Comparison of ENCODE assay signal across 21 cellular contexts in genomic region chr14:41201721-41202120, GRCh38.
DNase-seq lines count a peak whose midpoint lies in the region; ATAC-seq and FAIRE-seq lines count a peak whose summit lies in the region.
"Had no signal": no experiment of that assay in that cellular context is flagged by ENCODE, and none has a peak within 500 bp of the region (broad histone marks: within the 10 kb centered on the region; RNA-seq: fewer than 3 reads in every experiment).

No MANE protein-coding gene starts in this region.

- H3K36me3 ChIP-seq in mesenchymal stem cell (ENCODE audit: control insufficient read depth in 1 of 2, insufficient read depth in 2 of 2, low read depth in 1 of 2, low read length in 2 of 2): no peaks in the 10 kb centered on the region
- H3K36me3 ChIP-seq: BLaER1 treated with 17β-estradiol and CSF1 and Interleukin-3, amounts not matched to agents 10 nM and 100 nM had no signal

- ATAC-seq in stimulated activated naive CD8-positive, alpha-beta T cell treated with anti-CD3 and anti-CD28 coated beads, Interleukin-15, Interleukin-2, amounts not matched to agents 100 U/mL and 50 U/mL, for 24 hours: no peak
- no peak for ATAC-seq in GM18909 (IDR thresholded peaks at IDR 0.05; ENCODE audit: poor library complexity, unreplicated experiment)
- ATAC-seq: A549 had no signal

- peak; percentile 96 for DNase-seq in NCI-H226
- no peak for DNase-seq in RCC 7860 (ENCODE audit: low spot score)
- DNase-seq in amniotic epithelial cell (ENCODE audit: low read depth): peak; percentile 7
- peak; percentile 3 for DNase-seq in mesenchymal stem cell
- DNase-seq in COLO668 (lab: John Stamatoyannopoulos, UW; ENCODE audit: unreplicated experiment): no peak
- DNase-seq in stimulated activated naive CD8-positive, alpha-beta T cell treated with anti-CD3 and anti-CD28 coated beads, Interleukin-15, Interleukin-2, amounts not matched to agents 100 U/mL and 50 U/mL, for 24 hours: no peak
- DNase-seq in NCI-H2029 treated with DMSO at 0.1 percent for 48 hours (lab: John Stamatoyannopoulos, UW): no peak
- DNase-seq: AML-193; Caco-2; Calu3; CD4-positive, alpha-beta T cell; CD8-positive, alpha-beta memory T cell; DMS79 treated with DMSO at 0.1 percent for 48 hours; GF-D8 had no signal

- H3K27me3 ChIP-seq in mesenchymal stem cell (ENCODE audit: control insufficient read depth in 1 of 2, insufficient read depth in 1 of 2, low read length in 2 of 2): no peaks in the 10 kb centered on the region
- H3K27me3 ChIP-seq: BLaER1 treated with 17β-estradiol and CSF1 and Interleukin-3, amounts not matched to agents 10 nM and 100 nM had no signal

- H2BK12ac ChIP-seq in mesenchymal stem cell (ENCODE audit: low read length in 2 of 2): no peak overlapping the region

- H3K79me1 ChIP-seq in mesenchymal stem cell (replicated peaks; ENCODE audit: low read length, poor library complexity, severe bottlenecking): no peaks in the 10 kb centered on the region

- peak; percentile 26 for FAIRE-seq in RCC 7860 (lab: Jason Lieb, UNC)
- FAIRE-seq: A549, D721Med, GM12891 had no signal

- H4K8ac ChIP-seq in mesenchymal stem cell (ENCODE audit: low read length): no peak overlapping the region

- H3K27ac ChIP-seq in mesenchymal stem cell (ENCODE audit: low read length, poor library complexity, severe bottlenecking): no peak overlapping the region
- H3K27ac ChIP-seq: 22Rv1; A549; BLaER1 treated with 17β-estradiol and CSF1 and Interleukin-3, amounts not matched to agents 10 nM and 100 nM; C4-2B had no signal

- H2AK5ac ChIP-seq in mesenchymal stem cell (ENCODE audit: low read length, severe bottlenecking): no peak overlapping the region

- no peak overlapping the region for H2BK120ac ChIP-seq in mesenchymal stem cell (ENCODE audit: low read depth, low read length)

- no peak overlapping the region for H3K4me2 ChIP-seq in mesenchymal stem cell (ENCODE audit: low read length, poor library complexity, severe bottlenecking)
- H3K4me2 ChIP-seq: A549; BLaER1 treated with 17β-estradiol and CSF1 and Interleukin-3, amounts not matched to agents 10 nM and 100 nM had no signal

- no peak overlapping the region for H3K14ac ChIP-seq in mesenchymal stem cell (ENCODE audit: low read length in 2 of 2)

- no peak overlapping the region for H3K23ac ChIP-seq in mesenchymal stem cell (ENCODE audit: low read length in 2 of 2)

- H3K4ac ChIP-seq in mesenchymal stem cell (ENCODE audit: low read depth in 1 of 2, low read length in 2 of 2): no peak overlapping the region

- H3K18ac ChIP-seq in mesenchymal stem cell (ENCODE audit: low read depth in 1 of 2, low read length in 2 of 2): no peak overlapping the region

- no peak overlapping the region for H3K9ac ChIP-seq in mesenchymal stem cell (ENCODE audit: low read length)
- H3K9ac ChIP-seq: BLaER1 treated with 17β-estradiol and CSF1 and Interleukin-3, amounts not matched to agents 10 nM and 100 nM had no signal

- H2BK5ac ChIP-seq in mesenchymal stem cell (ENCODE audit: low read depth, low read length, poor library complexity, severe bottlenecking): no peak overlapping the region

- no peaks in the 10 kb centered on the region for H3K9me3 ChIP-seq in mesenchymal stem cell (ENCODE audit: control insufficient read depth, low read length)
- H3K9me3 ChIP-seq: A549; BLaER1 treated with 17β-estradiol and CSF1 and Interleukin-3, amounts not matched to agents 10 nM and 100 nM had no signal

- 71% methylated on average over 1 of the region's 3 CpGs for WGBS in mesenchymal stem cell

- H2BK15ac ChIP-seq in mesenchymal stem cell (ENCODE audit: low read depth, poor library complexity, severe bottlenecking): no peak overlapping the region

- no peak overlapping the region for H3K4me3 ChIP-seq in mesenchymal stem cell (ENCODE audit: insufficient read depth in 1 of 2, low read depth in 1 of 2, low read length in 2 of 2)
- H3K4me3 ChIP-seq: A549; BLaER1 treated with 17β-estradiol and CSF1 and Interleukin-3, amounts not matched to agents 10 nM and 100 nM had no signal

- no peak overlapping the region for H4K91ac ChIP-seq in mesenchymal stem cell (ENCODE audit: low read length)

- H3K4me1 ChIP-seq in mesenchymal stem cell (ENCODE audit: control insufficient read depth, insufficient read depth, low read depth, low read length): no peaks in the 10 kb centered on the region
- H3K4me1 ChIP-seq: A549; BLaER1 treated with 17β-estradiol and CSF1 and Interleukin-3, amounts not matched to agents 10 nM and 100 nM had no signal

- H2AFZ ChIP-seq in mesenchymal stem cell (ENCODE audit: low read depth, low read length): no peak overlapping the region

Comparison
In these comparisons a context has a peak if more than half of its experiments do, and no peak if none do; other contexts are left out.
1. DNase-seq: peak in NCI-H226 (single experiment), amniotic epithelial cell (single experiment) and mesenchymal stem cell (single experiment); none in RCC 7860 (single experiment), COLO668 (single experiment), stimulated activated naive CD8-positive, alpha-beta T cell treated with anti-CD3 and anti-CD28 coated beads, Interleukin-15, Interleukin-2, amounts not matched to agents 100 U/mL and 50 U/mL, for 24 hours (single experiment) and NCI-H2029 treated with DMSO at 0.1 percent for 48 hours (single experiment).